1 cellular context compared by ENCODE assay signal in the genomic region with DNA sequence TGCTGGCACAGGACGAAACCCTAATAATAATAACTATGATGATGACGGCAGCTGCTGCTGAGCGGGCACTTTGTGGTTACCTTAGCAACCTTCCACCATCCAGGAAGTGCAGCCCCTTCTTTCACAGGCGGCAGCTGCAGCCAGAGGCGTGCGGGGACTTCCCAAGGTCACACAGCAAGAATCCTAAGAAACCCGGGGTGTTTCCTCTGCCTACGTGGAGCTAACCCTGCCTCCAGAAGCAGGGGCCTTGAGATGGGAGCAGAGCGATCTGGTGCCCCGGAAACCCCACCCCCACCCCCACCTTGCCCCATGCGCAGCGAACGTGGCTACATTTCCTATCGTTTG.
TF ChIP-seq lines count a peak whose summit lies in the region.

No MANE protein-coding gene starts in this region.

TF ChIP-seq in HepG2, 621 proteins besides CTCF, POLR2A, EP300 and RAD21 (continued from another document and continues in another):
- TF ChIP-seq NFKB2 (CRISPR knock-in tag; IDR thresholded peaks at IDR 0.05; ENCODE audit: borderline replicate concordance) (no peak), ZNF230 (CRISPR knock-in tag; IDR thresholded peaks at IDR 0.05) (no peak), FOXO1 (CRISPR knock-in tag; IDR thresholded peaks at IDR 0.05) (no peak), BRCA1 (CRISPR knock-in tag; IDR thresholded peaks at IDR 0.05) (no peak), ZNF652 (CRISPR knock-in tag; IDR thresholded peaks at IDR 0.05; ENCODE audit: borderline replicate concordance, low read depth) (no peak), BHLHE40 (IDR thresholded peaks at IDR 0.05; ENCODE audit: low read length) (no peak), IRF2 (CRISPR knock-in tag; IDR thresholded peaks at IDR 0.05) (no peak), REPIN1 (CRISPR knock-in tag; IDR thresholded peaks at IDR 0.05; ENCODE audit: borderline replicate concordance, low read depth) (no peak), ZBTB7A (CRISPR knock-in tag; IDR thresholded peaks at IDR 0.05) (no peak), SRSF1 (optimal IDR thresholded peaks at IDR 0.05; ENCODE audit: low read depth, low read length) (no peak), ZNF572 (CRISPR knock-in tag; IDR thresholded peaks at IDR 0.05) (no peak), ZNF296 (CRISPR knock-in tag; conservative IDR thresholded peaks at IDR 0.05) (peak; percentile 80; the same call in 1 of the 2 replicates), PHF8 (CRISPR knock-in tag; IDR thresholded peaks at IDR 0.05) (no peak), ZNF777 (CRISPR knock-in tag; IDR thresholded peaks at IDR 0.05) (no peak), ZNF75D (CRISPR knock-in tag; IDR thresholded peaks at IDR 0.05; ENCODE audit: borderline replicate concordance) (no peak), SIX4 (CRISPR knock-in tag; IDR thresholded peaks at IDR 0.05) (no peak), ZNF781 (CRISPR knock-in tag; IDR thresholded peaks at IDR 0.05; ENCODE audit: borderline replicate concordance, not compliant biosample characterization) (no peak), ZNF253 (CRISPR knock-in tag; IDR thresholded peaks at IDR 0.05; ENCODE audit: borderline replicate concordance) (no peak), NR2F6 (IDR thresholded peaks at IDR 0.05) (no peak), NR2F6 (CRISPR knock-in tag; IDR thresholded peaks at IDR 0.05) (no peak), KLF9 (CRISPR knock-in tag; IDR thresholded peaks at IDR 0.05; ENCODE audit: low read depth) (0 out of 2 replicates have a peak, but pooled peaks have one; percentile 18), JARID2 (CRISPR knock-in tag; IDR thresholded peaks at IDR 0.05; ENCODE audit: insufficient replicate concordance) (no peak), SMC3 (IDR thresholded peaks at IDR 0.05; ENCODE audit: low read length) (no peak), JUNB (CRISPR knock-in tag; IDR thresholded peaks at IDR 0.05; ENCODE audit: borderline replicate concordance) (no peak), GFI1 (CRISPR knock-in tag; IDR thresholded peaks at IDR 0.05; ENCODE audit: borderline replicate concordance) (no peak), ATF7 (IDR thresholded peaks at IDR 0.05) (no peak), ATF7 (CRISPR knock-in tag; IDR thresholded peaks at IDR 0.05) (no peak), YEATS4 (CRISPR knock-in tag; IDR thresholded peaks at IDR 0.05; ENCODE audit: borderline replicate concordance) (no peak), NR1H2 (CRISPR knock-in tag; IDR thresholded peaks at IDR 0.05; ENCODE audit: borderline replicate concordance, low read depth) (no peak), TEAD3 (CRISPR knock-in tag; optimal IDR thresholded peaks at IDR 0.05; ENCODE audit: borderline replicate concordance) (no peak), MEIS1 (CRISPR knock-in tag; IDR thresholded peaks at IDR 0.05; ENCODE audit: borderline replicate concordance) (no peak), ZKSCAN5 (CRISPR knock-in tag; IDR thresholded peaks at IDR 0.05) (no peak), ZFP62 (CRISPR knock-in tag; IDR thresholded peaks at IDR 0.05) (no peak), ZNF709 (CRISPR knock-in tag; IDR thresholded peaks at IDR 0.05) (no peak), ARNT2 (CRISPR knock-in tag; IDR thresholded peaks at IDR 0.05; ENCODE audit: low read depth) (peak; percentile 8; the same call in 1 of the 2 replicates), TBX2 (CRISPR knock-in tag; IDR thresholded peaks at IDR 0.05; ENCODE audit: borderline replicate concordance) (no peak), ZNF747 (CRISPR knock-in tag; IDR thresholded peaks at IDR 0.05; ENCODE audit: borderline replicate concordance) (no peak), ZNF746 (CRISPR knock-in tag; IDR thresholded peaks at IDR 0.05) (no peak), ZNF577 (CRISPR knock-in tag; IDR thresholded peaks at IDR 0.05; ENCODE audit: borderline replicate concordance, low read depth) (no peak), SATB2 (CRISPR knock-in tag; IDR thresholded peaks at IDR 0.05) (no peak), MBD4 (IDR thresholded peaks at IDR 0.05; ENCODE audit: borderline replicate concordance, low read length) (no peak), ZNF761 (CRISPR knock-in tag; conservative IDR thresholded peaks at IDR 0.05) (no peak), ZSCAN12 (CRISPR knock-in tag; IDR thresholded peaks at IDR 0.05) (no peak)
- TF ChIP-seq, protein P1, sequence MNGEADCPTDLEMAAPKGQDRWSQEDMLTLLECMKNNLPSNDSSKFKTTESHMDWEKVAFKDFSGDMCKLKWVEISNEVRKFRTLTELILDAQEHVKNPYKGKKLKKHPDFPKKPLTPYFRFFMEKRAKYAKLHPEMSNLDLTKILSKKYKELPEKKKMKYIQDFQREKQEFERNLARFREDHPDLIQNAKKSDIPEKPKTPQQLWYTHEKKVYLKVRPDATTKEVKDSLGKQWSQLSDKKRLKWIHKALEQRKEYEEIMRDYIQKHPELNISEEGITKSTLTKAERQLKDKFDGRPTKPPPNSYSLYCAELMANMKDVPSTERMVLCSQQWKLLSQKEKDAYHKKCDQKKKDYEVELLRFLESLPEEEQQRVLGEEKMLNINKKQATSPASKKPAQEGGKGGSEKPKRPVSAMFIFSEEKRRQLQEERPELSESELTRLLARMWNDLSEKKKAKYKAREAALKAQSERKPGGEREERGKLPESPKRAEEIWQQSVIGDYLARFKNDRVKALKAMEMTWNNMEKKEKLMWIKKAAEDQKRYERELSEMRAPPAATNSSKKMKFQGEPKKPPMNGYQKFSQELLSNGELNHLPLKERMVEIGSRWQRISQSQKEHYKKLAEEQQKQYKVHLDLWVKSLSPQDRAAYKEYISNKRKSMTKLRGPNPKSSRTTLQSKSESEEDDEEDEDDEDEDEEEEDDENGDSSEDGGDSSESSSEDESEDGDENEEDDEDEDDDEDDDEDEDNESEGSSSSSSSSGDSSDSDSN (CRISPR knock-in tag; IDR thresholded peaks at IDR 0.05), result no peak
- TF ChIP-seq, protein P2, sequence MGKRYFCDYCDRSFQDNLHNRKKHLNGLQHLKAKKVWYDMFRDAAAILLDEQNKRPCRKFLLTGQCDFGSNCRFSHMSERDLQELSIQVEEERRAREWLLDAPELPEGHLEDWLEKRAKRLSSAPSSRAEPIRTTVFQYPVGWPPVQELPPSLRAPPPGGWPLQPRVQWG (CRISPR knock-in tag; IDR thresholded peaks at IDR 0.05; ENCODE audit: borderline replicate concordance, low read depth), result no peak
- TF ChIP-seq, protein P3, sequence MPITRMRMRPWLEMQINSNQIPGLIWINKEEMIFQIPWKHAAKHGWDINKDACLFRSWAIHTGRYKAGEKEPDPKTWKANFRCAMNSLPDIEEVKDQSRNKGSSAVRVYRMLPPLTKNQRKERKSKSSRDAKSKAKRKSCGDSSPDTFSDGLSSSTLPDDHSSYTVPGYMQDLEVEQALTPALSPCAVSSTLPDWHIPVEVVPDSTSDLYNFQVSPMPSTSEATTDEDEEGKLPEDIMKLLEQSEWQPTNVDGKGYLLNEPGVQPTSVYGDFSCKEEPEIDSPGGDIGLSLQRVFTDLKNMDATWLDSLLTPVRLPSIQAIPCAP (CRISPR knock-in tag; IDR thresholded peaks at IDR 0.05; ENCODE audit: low read depth), result no peak
- TF ChIP-seq, protein P4, sequence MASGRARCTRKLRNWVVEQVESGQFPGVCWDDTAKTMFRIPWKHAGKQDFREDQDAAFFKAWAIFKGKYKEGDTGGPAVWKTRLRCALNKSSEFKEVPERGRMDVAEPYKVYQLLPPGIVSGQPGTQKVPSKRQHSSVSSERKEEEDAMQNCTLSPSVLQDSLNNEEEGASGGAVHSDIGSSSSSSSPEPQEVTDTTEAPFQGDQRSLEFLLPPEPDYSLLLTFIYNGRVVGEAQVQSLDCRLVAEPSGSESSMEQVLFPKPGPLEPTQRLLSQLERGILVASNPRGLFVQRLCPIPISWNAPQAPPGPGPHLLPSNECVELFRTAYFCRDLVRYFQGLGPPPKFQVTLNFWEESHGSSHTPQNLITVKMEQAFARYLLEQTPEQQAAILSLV (CRISPR knock-in tag; IDR thresholded peaks at IDR 0.05; ENCODE audit: borderline replicate concordance), result 0 out of 2 replicates have a peak, but pooled peaks have one; percentile 4
- TF ChIP-seq, protein P5, sequence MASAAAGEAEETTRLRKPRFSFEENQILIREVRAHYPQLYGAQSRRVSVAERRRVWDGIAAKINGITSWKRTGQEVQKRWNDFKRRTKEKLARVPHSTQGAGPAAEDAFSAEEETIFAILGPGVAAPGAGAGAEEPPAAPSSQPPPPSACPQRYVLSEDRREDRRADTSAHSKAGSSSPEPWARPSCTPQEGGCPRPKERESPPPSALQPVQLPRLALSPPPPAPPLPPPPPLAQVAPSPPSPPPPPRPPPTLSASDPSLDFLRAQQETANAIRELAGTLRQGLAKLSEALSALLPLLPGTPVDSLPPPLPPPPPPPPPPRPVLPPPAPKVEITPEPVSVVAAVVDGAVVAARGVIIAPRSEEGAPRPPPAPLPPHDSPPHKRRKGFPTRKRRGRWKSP (CRISPR knock-in tag; IDR thresholded peaks at IDR 0.05), result 0 out of 2 replicates have a peak, but pooled peaks have one; percentile 46
- TF ChIP-seq, protein P6, sequence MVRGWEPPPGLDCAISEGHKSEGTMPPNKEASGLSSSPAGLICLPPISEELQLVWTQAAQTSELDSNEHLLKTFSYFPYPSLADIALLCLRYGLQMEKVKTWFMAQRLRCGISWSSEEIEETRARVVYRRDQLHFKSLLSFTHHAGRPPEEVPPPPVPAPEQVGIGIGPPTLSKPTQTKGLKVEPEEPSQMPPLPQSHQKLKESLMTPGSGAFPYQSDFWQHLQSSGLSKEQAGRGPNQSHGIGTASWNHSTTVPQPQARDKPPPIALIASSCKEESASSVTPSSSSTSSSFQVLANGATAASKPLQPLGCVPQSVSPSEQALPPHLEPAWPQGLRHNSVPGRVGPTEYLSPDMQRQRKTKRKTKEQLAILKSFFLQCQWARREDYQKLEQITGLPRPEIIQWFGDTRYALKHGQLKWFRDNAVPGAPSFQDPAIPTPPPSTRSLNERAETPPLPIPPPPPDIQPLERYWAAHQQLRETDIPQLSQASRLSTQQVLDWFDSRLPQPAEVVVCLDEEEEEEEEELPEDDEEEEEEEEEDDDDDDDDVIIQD (CRISPR knock-in tag; IDR thresholded peaks at IDR 0.05; ENCODE audit: low read depth), result no peak
- TF ChIP-seq, protein P7, sequence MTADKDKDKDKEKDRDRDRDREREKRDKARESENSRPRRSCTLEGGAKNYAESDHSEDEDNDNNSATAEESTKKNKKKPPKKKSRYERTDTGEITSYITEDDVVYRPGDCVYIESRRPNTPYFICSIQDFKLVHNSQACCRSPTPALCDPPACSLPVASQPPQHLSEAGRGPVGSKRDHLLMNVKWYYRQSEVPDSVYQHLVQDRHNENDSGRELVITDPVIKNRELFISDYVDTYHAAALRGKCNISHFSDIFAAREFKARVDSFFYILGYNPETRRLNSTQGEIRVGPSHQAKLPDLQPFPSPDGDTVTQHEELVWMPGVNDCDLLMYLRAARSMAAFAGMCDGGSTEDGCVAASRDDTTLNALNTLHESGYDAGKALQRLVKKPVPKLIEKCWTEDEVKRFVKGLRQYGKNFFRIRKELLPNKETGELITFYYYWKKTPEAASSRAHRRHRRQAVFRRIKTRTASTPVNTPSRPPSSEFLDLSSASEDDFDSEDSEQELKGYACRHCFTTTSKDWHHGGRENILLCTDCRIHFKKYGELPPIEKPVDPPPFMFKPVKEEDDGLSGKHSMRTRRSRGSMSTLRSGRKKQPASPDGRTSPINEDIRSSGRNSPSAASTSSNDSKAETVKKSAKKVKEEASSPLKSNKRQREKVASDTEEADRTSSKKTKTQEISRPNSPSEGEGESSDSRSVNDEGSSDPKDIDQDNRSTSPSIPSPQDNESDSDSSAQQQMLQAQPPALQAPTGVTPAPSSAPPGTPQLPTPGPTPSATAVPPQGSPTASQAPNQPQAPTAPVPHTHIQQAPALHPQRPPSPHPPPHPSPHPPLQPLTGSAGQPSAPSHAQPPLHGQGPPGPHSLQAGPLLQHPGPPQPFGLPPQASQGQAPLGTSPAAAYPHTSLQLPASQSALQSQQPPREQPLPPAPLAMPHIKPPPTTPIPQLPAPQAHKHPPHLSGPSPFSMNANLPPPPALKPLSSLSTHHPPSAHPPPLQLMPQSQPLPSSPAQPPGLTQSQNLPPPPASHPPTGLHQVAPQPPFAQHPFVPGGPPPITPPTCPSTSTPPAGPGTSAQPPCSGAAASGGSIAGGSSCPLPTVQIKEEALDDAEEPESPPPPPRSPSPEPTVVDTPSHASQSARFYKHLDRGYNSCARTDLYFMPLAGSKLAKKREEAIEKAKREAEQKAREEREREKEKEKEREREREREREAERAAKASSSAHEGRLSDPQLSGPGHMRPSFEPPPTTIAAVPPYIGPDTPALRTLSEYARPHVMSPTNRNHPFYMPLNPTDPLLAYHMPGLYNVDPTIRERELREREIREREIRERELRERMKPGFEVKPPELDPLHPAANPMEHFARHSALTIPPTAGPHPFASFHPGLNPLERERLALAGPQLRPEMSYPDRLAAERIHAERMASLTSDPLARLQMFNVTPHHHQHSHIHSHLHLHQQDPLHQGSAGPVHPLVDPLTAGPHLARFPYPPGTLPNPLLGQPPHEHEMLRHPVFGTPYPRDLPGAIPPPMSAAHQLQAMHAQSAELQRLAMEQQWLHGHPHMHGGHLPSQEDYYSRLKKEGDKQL (CRISPR knock-in tag; IDR thresholded peaks at IDR 0.05; ENCODE audit: low read depth), result no peak
- TF ChIP-seq, protein P8, sequence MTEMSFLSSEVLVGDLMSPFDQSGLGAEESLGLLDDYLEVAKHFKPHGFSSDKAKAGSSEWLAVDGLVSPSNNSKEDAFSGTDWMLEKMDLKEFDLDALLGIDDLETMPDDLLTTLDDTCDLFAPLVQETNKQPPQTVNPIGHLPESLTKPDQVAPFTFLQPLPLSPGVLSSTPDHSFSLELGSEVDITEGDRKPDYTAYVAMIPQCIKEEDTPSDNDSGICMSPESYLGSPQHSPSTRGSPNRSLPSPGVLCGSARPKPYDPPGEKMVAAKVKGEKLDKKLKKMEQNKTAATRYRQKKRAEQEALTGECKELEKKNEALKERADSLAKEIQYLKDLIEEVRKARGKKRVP (CRISPR knock-in tag; IDR thresholded peaks at IDR 0.05), result no peak
- TF ChIP-seq, protein P9, sequence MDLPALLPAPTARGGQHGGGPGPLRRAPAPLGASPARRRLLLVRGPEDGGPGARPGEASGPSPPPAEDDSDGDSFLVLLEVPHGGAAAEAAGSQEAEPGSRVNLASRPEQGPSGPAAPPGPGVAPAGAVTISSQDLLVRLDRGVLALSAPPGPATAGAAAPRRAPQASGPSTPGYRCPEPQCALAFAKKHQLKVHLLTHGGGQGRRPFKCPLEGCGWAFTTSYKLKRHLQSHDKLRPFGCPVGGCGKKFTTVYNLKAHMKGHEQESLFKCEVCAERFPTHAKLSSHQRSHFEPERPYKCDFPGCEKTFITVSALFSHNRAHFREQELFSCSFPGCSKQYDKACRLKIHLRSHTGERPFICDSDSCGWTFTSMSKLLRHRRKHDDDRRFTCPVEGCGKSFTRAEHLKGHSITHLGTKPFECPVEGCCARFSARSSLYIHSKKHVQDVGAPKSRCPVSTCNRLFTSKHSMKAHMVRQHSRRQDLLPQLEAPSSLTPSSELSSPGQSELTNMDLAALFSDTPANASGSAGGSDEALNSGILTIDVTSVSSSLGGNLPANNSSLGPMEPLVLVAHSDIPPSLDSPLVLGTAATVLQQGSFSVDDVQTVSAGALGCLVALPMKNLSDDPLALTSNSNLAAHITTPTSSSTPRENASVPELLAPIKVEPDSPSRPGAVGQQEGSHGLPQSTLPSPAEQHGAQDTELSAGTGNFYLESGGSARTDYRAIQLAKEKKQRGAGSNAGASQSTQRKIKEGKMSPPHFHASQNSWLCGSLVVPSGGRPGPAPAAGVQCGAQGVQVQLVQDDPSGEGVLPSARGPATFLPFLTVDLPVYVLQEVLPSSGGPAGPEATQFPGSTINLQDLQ (CRISPR knock-in tag; IDR thresholded peaks at IDR 0.05), result 0 out of 2 replicates have a peak, but pooled peaks have one; percentile 6
